Comparison of ENCODE assay signal across 20 cellular contexts in genomic region chr11:127110542-127110941, GRCh38.
A peak's percentile ranks its signal among the peaks of the same experiment; 100 is the strongest.
DNase-seq lines count a peak whose midpoint lies in the region; ATAC-seq, FAIRE-seq and TF ChIP-seq lines count a peak whose summit lies in the region.
"Had no signal": no experiment of that assay in that cellular context is flagged by ENCODE, and none has a peak within 500 bp of the region (broad histone marks: within the 10 kb centered on the region; RNA-seq: fewer than 3 reads in every experiment).

No MANE protein-coding gene starts in this region.

- H3K27ac Mint-ChIP-seq in activated naive CD8-positive, alpha-beta T cell treated with anti-CD3 and anti-CD28 coated beads for 36 hours = no peak overlapping the region
- H3K27ac Mint-ChIP-seq: activated naive CD4-positive, alpha-beta T cell treated with anti-CD3 and anti-CD28 coated beads for 36 hours; CD4-positive, alpha-beta T cell; memory B cell had no signal

- DNase-seq in GF-D8 (lab: John Stamatoyannopoulos, UW) (peak; percentile 50), MV-4-11 (lab: John Stamatoyannopoulos, UW) (peak; percentile 86), globus pallidus (ENCODE audit: low spot score) (peak; percentile 67), putamen (ENCODE audit: low spot score) (peak; percentile 40), HepG2 (ENCODE audit: low spot score) (no peak)
- no peak for DNase-seq in activated naive CD8-positive, alpha-beta T cell treated with anti-CD3 and anti-CD28 coated beads for 36 hours
- DNase-seq in activated effector memory CD4-positive, alpha-beta T cell treated with Interleukin-2 at 50 U/mL for 16 hours = no peak
- DNase-seq: activated CD8-positive, alpha-beta memory T cell treated with anti-CD3 and anti-CD28 coated beads for 24 hours; activated naive CD4-positive, alpha-beta T cell treated with anti-CD3 and anti-CD28 coated beads for 36 hours; activated T-cell treated with anti-CD3 and anti-CD28 coated beads, Interleukin-2, amount 50 U/mL, for 48 hours; CD4-positive, alpha-beta T cell; naive B cell; NCI-H1417; NCI-H524; SW 1271 had no signal

- no peak overlapping the region for H3K9ac ChIP-seq in HepG2 (ENCODE audit: insufficient read depth, low read depth, low read length)

- FAIRE-seq in HepG2 (lab: Jason Lieb, UNC) = no peak
- FAIRE-seq: endometrium, G401.6 had no signal

- no peak for TF ChIP-seq RAD21 in HepG2 (CRISPR knock-in tag; IDR thresholded peaks at IDR 0.05)

- no peaks in the 10 kb centered on the region for H3K36me3 ChIP-seq in HepG2 (replicated peaks in 1 of 2; ENCODE audit: control insufficient read depth in 1 of 2, insufficient read depth in 2 of 2, low read length in 2 of 2)

- H3K27me3 Mint-ChIP-seq in activated naive CD8-positive, alpha-beta T cell treated with anti-CD3 and anti-CD28 coated beads for 36 hours = no peaks in the 10 kb centered on the region
- H3K27me3 Mint-ChIP-seq: memory B cell, naive B cell had no signal

- H3K79me2 ChIP-seq in HepG2 (ENCODE audit: insufficient read depth, low read length) = no peaks in the 10 kb centered on the region

- no peak overlapping the region for H3K27ac ChIP-seq in HepG2 (ENCODE audit: extremely low read length, insufficient read depth, low read length)
- H3K27ac ChIP-seq: coronary artery, RWPE1 had no signal

- in situ Hi-C loops in HepG2 (cut with HindIII; ENCODE audit: extremely low pct_ligation_motif_present, low pct_unique_long_range_greater_than_20kb) = no loop called here

- no peak overlapping the region for H3K4me3 ChIP-seq in HepG2 (replicated peaks in 1 of 3; ENCODE audit: insufficient read depth in 1 of 3, low read depth in 2 of 3, low read length in 3 of 3)
- H3K4me3 ChIP-seq: coronary artery had no signal

- no peak overlapping the region for H3K4me2 ChIP-seq in HepG2 (ENCODE audit: low read depth, low read length)

- POLR2A ChIA-PET in HepG2 (lab: Yijun Ruan, JAX) = no interaction called here

- no peaks in the 10 kb centered on the region for H3K9me3 Mint-ChIP-seq in activated naive CD8-positive, alpha-beta T cell treated with anti-CD3 and anti-CD28 coated beads for 36 hours
- H3K9me3 Mint-ChIP-seq: activated naive CD4-positive, alpha-beta T cell treated with anti-CD3 and anti-CD28 coated beads for 36 hours; CD4-positive, alpha-beta T cell; memory B cell had no signal

- H3K4me3 Mint-ChIP-seq in activated naive CD8-positive, alpha-beta T cell treated with anti-CD3 and anti-CD28 coated beads for 36 hours = no peak overlapping the region
- H3K4me3 Mint-ChIP-seq: activated naive CD4-positive, alpha-beta T cell treated with anti-CD3 and anti-CD28 coated beads for 36 hours; CD4-positive, alpha-beta T cell; memory B cell; naive B cell had no signal

- intact Hi-C loops in HepG2 (cut with micrococcal nuclease; ENCODE audit: unreplicated experiment) = no loop called here

- no peaks in the 10 kb centered on the region for H3K4me1 Mint-ChIP-seq in activated naive CD8-positive, alpha-beta T cell treated with anti-CD3 and anti-CD28 coated beads for 36 hours
- H3K4me1 Mint-ChIP-seq: memory B cell, naive B cell had no signal

- H3K4me1 ChIP-seq in HepG2 (ENCODE audit: insufficient read depth, low read length) = no peaks in the 10 kb centered on the region

- no peak for TF ChIP-seq POLR2A in HepG2 (IDR thresholded peaks at IDR 0.05; ENCODE audit: insufficient read depth in 1 of 2, low read depth in 2 of 2, low read length in 2 of 2)

- CTCF ChIA-PET in HepG2 (lab: Yijun Ruan, JAX; ENCODE audit: low intra/inter-chr PET ratio, low total read pairs) = no interaction called here

- TF ChIP-seq CTCF in HepG2 (CRISPR knock-in tag; IDR thresholded peaks at IDR 0.05) = no peak

- no peaks in the 10 kb centered on the region for H3K36me3 Mint-ChIP-seq in activated naive CD8-positive, alpha-beta T cell treated with anti-CD3 and anti-CD28 coated beads for 36 hours
- H3K36me3 Mint-ChIP-seq: memory B cell, naive B cell had no signal

- no peaks in the 10 kb centered on the region for H4K20me1 ChIP-seq in HepG2 (ENCODE audit: insufficient read depth, low read length)

- peaks cover 0 to 3% of the 10 kb centered on the region in 2 experiments; a peak in 2 of 5 replicates for H3K27me3 ChIP-seq in HepG2 (ENCODE audit: control insufficient read depth in 1 of 2, insufficient read depth in 2 of 2, low read length in 2 of 2)

- H3K9me3 ChIP-seq in HepG2 (ENCODE audit: low read length) = no peaks in the 10 kb centered on the region

- BruUV-seq in HepG2 (replicated peaks; lab: Mats Ljungman, UMichigan) = no TSS peak

- no peak overlapping the region for H2AFZ ChIP-seq in HepG2 (ENCODE audit: low read length)

- TF ChIP-seq EP300 in HepG2 (IDR thresholded peaks at IDR 0.05; ENCODE audit: low read depth in 2 of 2, low read length in 2 of 2) (no peak), HepG2 (CRISPR knock-in tag; IDR thresholded peaks at IDR 0.05; ENCODE audit: borderline replicate concordance) (no peak)

- 4% methylated on average over 2 of the region's 6 CpGs for WGBS in HepG2 (ENCODE audit: low lambda C conversion rate)

- ATAC-seq in HepG2 = no peak

TF ChIP-seq in HepG2, 621 proteins besides CTCF, POLR2A, EP300 and RAD21:
- TF ChIP-seq BRD4 (CRISPR knock-in tag; IDR thresholded peaks at IDR 0.05) = no peak
- TF ChIP-seq ZSCAN22 (CRISPR knock-in tag; IDR thresholded peaks at IDR 0.05) = no peak
- TF ChIP-seq TFAP4 (IDR thresholded peaks at IDR 0.05; ENCODE audit: borderline replicate concordance, low read depth) = no peak

Comparison
In these comparisons a context has a peak if more than half of its experiments do, and no peak if none do; other contexts are left out.
1. DNase-seq: peak in GF-D8 (single experiment), MV-4-11 (single experiment), globus pallidus (single experiment) and putamen (single experiment); none in activated naive CD8-positive, alpha-beta T cell treated with anti-CD3 and anti-CD28 coated beads for 36 hours (single experiment), activated effector memory CD4-positive, alpha-beta T cell treated with Interleukin-2 at 50 U/mL for 16 hours (single experiment) and HepG2 (single experiment).